1 cellular context compared by ENCODE assay signal in the genomic region with DNA sequence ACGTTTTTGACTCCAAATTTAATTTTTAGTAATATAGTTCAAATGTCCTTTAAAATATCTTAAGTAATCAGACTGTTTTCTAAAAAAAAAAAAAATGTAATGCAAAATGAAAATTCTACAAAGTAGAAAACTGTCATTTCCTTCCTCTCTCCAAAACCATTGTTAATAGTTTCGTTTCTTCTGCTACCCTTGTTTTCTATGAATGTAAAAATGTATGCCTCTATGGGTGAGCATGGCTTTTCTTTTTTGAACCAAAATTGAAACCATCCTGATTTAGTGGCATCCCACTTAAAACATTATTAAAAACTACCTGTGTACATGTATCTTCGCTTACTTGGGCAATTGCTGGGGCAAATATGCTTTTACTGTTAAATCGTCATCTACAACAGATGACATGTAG.
TF ChIP-seq lines count a peak whose summit lies in the region.

No MANE protein-coding gene starts in this region.

TF ChIP-seq in GM23338, 12 proteins besides CTCF, POLR2A, EP300 and RAD21 (continued from another document):
- TF ChIP-seq, protein P1, sequence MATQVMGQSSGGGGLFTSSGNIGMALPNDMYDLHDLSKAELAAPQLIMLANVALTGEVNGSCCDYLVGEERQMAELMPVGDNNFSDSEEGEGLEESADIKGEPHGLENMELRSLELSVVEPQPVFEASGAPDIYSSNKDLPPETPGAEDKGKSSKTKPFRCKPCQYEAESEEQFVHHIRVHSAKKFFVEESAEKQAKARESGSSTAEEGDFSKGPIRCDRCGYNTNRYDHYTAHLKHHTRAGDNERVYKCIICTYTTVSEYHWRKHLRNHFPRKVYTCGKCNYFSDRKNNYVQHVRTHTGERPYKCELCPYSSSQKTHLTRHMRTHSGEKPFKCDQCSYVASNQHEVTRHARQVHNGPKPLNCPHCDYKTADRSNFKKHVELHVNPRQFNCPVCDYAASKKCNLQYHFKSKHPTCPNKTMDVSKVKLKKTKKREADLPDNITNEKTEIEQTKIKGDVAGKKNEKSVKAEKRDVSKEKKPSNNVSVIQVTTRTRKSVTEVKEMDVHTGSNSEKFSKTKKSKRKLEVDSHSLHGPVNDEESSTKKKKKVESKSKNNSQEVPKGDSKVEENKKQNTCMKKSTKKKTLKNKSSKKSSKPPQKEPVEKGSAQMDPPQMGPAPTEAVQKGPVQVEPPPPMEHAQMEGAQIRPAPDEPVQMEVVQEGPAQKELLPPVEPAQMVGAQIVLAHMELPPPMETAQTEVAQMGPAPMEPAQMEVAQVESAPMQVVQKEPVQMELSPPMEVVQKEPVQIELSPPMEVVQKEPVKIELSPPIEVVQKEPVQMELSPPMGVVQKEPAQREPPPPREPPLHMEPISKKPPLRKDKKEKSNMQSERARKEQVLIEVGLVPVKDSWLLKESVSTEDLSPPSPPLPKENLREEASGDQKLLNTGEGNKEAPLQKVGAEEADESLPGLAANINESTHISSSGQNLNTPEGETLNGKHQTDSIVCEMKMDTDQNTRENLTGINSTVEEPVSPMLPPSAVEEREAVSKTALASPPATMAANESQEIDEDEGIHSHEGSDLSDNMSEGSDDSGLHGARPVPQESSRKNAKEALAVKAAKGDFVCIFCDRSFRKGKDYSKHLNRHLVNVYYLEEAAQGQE (IDR thresholded peaks at IDR 0.05; ENCODE audit: unreplicated experiment): no peak
- TF ChIP-seq STAT1 (IDR thresholded peaks at IDR 0.05; ENCODE audit: unreplicated experiment) (no peak), NANOG (IDR thresholded peaks at IDR 0.05; ENCODE audit: borderline replicate concordance) (no peak), CREB1 (CRISPR knock-in tag; IDR thresholded peaks at IDR 0.05; ENCODE audit: low read depth) (no peak), ZNF331 (CRISPR knock-in tag; IDR thresholded peaks at IDR 0.05; ENCODE audit: low read depth) (no peak), POLR2AphosphoS5 (IDR thresholded peaks at IDR 0.05; ENCODE audit: low read depth) (no peak), EZH2 (IDR thresholded peaks at IDR 0.05; ENCODE audit: low read depth, unreplicated experiment) (no peak), JUNB (IDR thresholded peaks at IDR 0.05; ENCODE audit: unreplicated experiment) (no peak)
- TF ChIP-seq, protein P2, sequence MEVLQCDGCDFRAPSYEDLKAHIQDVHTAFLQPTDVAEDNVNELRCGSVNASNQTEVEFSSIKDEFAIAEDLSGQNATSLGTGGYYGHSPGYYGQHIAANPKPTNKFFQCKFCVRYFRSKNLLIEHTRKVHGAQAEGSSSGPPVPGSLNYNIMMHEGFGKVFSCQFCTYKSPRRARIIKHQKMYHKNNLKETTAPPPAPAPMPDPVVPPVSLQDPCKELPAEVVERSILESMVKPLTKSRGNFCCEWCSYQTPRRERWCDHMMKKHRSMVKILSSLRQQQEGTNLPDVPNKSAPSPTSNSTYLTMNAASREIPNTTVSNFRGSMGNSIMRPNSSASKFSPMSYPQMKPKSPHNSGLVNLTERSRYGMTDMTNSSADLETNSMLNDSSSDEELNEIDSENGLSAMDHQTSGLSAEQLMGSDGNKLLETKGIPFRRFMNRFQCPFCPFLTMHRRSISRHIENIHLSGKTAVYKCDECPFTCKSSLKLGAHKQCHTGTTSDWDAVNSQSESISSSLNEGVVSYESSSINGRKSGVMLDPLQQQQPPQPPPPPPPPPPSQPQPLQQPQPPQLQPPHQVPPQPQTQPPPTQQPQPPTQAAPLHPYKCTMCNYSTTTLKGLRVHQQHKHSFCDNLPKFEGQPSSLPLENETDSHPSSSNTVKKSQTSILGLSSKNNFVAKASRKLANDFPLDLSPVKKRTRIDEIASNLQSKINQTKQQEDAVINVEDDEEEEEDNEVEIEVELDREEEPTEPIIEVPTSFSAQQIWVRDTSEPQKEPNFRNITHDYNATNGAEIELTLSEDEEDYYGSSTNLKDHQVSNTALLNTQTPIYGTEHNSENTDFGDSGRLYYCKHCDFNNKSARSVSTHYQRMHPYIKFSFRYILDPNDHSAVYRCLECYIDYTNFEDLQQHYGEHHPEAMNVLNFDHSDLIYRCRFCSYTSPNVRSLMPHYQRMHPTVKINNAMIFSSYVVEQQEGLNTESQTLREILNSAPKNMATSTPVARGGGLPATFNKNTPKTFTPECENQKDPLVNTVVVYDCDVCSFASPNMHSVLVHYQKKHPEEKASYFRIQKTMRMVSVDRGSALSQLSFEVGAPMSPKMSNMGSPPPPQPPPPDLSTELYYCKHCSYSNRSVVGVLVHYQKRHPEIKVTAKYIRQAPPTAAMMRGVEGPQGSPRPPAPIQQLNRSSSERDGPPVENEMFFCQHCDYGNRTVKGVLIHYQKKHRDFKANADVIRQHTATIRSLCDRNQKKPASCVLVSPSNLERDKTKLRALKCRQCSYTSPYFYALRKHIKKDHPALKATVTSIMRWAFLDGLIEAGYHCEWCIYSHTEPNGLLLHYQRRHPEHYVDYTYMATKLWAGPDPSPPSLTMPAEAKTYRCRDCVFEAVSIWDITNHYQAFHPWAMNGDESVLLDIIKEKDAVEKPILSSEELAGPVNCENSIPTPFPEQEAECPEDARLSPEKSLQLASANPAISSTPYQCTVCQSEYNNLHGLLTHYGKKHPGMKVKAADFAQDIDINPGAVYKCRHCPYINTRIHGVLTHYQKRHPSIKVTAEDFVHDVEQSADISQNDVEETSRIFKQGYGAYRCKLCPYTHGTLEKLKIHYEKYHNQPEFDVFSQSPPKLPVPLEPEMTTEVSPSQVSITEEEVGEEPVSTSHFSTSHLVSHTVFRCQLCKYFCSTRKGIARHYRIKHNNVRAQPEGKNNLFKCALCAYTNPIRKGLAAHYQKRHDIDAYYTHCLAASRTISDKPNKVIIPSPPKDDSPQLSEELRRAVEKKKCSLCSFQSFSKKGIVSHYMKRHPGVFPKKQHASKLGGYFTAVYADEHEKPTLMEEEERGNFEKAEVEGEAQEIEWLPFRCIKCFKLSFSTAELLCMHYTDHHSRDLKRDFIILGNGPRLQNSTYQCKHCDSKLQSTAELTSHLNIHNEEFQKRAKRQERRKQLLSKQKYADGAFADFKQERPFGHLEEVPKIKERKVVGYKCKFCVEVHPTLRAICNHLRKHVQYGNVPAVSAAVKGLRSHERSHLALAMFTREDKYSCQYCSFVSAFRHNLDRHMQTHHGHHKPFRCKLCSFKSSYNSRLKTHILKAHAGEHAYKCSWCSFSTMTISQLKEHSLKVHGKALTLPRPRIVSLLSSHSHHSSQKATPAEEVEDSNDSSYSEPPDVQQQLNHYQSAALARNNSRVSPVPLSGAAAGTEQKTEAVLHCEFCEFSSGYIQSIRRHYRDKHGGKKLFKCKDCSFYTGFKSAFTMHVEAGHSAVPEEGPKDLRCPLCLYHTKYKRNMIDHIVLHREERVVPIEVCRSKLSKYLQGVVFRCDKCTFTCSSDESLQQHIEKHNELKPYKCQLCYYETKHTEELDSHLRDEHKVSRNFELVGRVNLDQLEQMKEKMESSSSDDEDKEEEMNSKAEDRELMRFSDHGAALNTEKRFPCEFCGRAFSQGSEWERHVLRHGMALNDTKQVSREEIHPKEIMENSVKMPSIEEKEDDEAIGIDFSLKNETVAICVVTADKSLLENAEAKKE (CRISPR knock-in tag; IDR thresholded peaks at IDR 0.05): no peak
- TF ChIP-seq, protein P3, sequence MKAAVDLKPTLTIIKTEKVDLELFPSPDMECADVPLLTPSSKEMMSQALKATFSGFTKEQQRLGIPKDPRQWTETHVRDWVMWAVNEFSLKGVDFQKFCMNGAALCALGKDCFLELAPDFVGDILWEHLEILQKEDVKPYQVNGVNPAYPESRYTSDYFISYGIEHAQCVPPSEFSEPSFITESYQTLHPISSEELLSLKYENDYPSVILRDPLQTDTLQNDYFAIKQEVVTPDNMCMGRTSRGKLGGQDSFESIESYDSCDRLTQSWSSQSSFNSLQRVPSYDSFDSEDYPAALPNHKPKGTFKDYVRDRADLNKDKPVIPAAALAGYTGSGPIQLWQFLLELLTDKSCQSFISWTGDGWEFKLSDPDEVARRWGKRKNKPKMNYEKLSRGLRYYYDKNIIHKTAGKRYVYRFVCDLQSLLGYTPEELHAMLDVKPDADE (IDR thresholded peaks at IDR 0.05): no peak
